ENCODE assay signal across 18 cellular contexts in the genomic region with DNA sequence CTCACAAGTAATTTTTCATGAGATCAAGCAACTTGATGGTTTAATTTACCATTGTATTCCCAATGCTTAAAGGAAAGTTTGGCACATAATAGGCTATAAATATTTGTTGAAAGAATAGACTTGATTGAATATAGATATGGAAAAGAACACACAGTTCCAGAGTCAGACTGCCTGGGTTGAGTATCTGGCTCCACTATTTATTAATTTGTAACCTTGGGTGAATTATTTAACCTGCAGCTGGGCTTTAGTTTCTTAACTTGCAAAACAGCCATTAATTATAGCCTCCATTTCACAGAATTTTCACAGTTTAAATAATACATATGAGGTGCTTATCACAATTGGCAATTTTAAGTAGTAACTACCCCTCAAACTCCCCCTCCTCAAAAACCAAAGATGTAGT.
"Had no signal": no experiment of that assay in that cellular context is flagged by ENCODE, and none has a peak within 500 bp of the region (broad histone marks: within the 10 kb centered on the region; RNA-seq: fewer than 3 reads in every experiment).

No MANE protein-coding gene starts in this region.

- H3K4me1 ChIP-seq: heart left ventricle, left lung, lower lobe of right lung, sigmoid colon, suprapubic skin had no signal

- H3K27ac ChIP-seq: heart left ventricle, left lung, lower lobe of right lung, neutrophil, sigmoid colon, skin epidermis, suprapubic skin, thyroid gland had no signal

- FAIRE-seq: colon, endothelial cell of umbilical vein, urothelium cell line had no signal

- DNase-seq: cerebellar nuclear complex; dermis blood vessel endothelial cell; heart left ventricle; hippocampal formation; kidney glomerular epithelial cell; left lung; lower lobe of right lung; midbrain; sigmoid colon; stimulated activated CD4-positive, alpha-beta T cell treated with anti-CD3 and anti-CD28 coated beads, Interleukin-12 subunit alpha, Interleukin-12 subunit beta, amount 100 ng/mL, for 4 hours; stimulated activated naive CD4-positive, alpha-beta T cell; thyroid gland had no signal

- H3K4me3 ChIP-seq: heart left ventricle, left lung, lower lobe of right lung, sigmoid colon, skin epidermis, suprapubic skin, thyroid gland had no signal

- ATAC-seq: heart left ventricle, left lung, lower lobe of right lung had no signal

- H3K27me3 ChIP-seq: heart left ventricle, left lung, neutrophil, sigmoid colon, suprapubic skin, thyroid gland had no signal

- H3K9me3 ChIP-seq: heart left ventricle, left lung, lower lobe of right lung, neutrophil, sigmoid colon, suprapubic skin, thyroid gland had no signal
